16 cellular contexts compared by ENCODE assay signal in genomic region chr21:17783003-17783402, GRCh38. TPM values are rescaled to one million over a fixed set of nuclear protein-coding genes. Genes with fewer than 3 reads are reported as not detected.
DNase-seq lines count a peak whose midpoint lies in the region; ATAC-seq and TF ChIP-seq lines count a peak whose summit lies in the region.
"Had no signal": no experiment of that assay in that cellular context is flagged by ENCODE, and none has a peak within 500 bp of the region (broad histone marks: within the 10 kb centered on the region; RNA-seq: fewer than 3 reads in every experiment).

No MANE protein-coding gene starts in this region.

- H3K9me2 ChIP-seq in Loucy (replicated peaks; ENCODE audit: low read depth, low read length): no peaks in the 10 kb centered on the region

- H3K36me3 Mint-ChIP-seq in activated T-cell treated with anti-CD3 and anti-CD28 coated beads, Interleukin-2, amount 50 U/mL, for 72 hours (ENCODE audit: insufficient read depth in 2 of 2): peaks cover 8 to 18% of the 10 kb centered on the region in 2 donors
- H3K36me3 Mint-ChIP-seq in activated naive CD8-positive, alpha-beta T cell treated with anti-CD3 and anti-CD28 coated beads for 36 hours: peaks cover 58% of the 10 kb centered on the region
- H3K36me3 Mint-ChIP-seq in stimulated activated memory B cell treated with anti-CD40 and anti-IgM and Interleukin-4, amounts not matched to agents 10 μg/mL and 1 μg/mL and 100 μg/mL, for 72 hours: peaks cover 30% of the 10 kb centered on the region
- peaks cover 34% of the 10 kb centered on the region for H3K36me3 Mint-ChIP-seq in mesothelial cell of epicardium

- no peaks in the 10 kb centered on the region; the same call in 1 of the 2 replicates for H3K9me3 ChIP-seq in Loucy (ENCODE audit: insufficient read depth, low read depth, low read length)
- H3K9me3 ChIP-seq: Caco-2, gastroesophageal sphincter, left lung, uterus had no signal

- H3K9ac ChIP-seq in Loucy (ENCODE audit: low read depth, low read length, poor library complexity, severe bottlenecking): peak overlapping the region; percentile 74

- H3K4me2 ChIP-seq in Loucy (ENCODE audit: low read depth, low read length, poor library complexity, severe bottlenecking): peak overlapping the region; percentile 82

- no peak for TF ChIP-seq POLR2A in lower leg skin (IDR thresholded peaks at IDR 0.05)

- no peak for ATAC-seq in activated T-cell treated with anti-CD3 and anti-CD28 coated beads, Interleukin-2, amount 50 U/mL, for 72 hours (replicated peaks in 1 of 2)
- no peak for ATAC-seq in stimulated activated memory B cell treated with anti-CD40 and anti-IgM and Interleukin-4, amounts not matched to agents 10 μg/mL and 1 μg/mL and 100 μg/mL, for 72 hours
- ATAC-seq: gastroesophageal sphincter had no signal

- intact Hi-C loops in lower leg skin (cut with DNase I; ENCODE audit: low total_unique reads): no loop called here

- H3K27me3 Mint-ChIP-seq in activated T-cell treated with anti-CD3 and anti-CD28 coated beads, Interleukin-2, amount 50 U/mL, for 72 hours (ENCODE audit: low read depth): no peaks in the 10 kb centered on the region
- no peaks in the 10 kb centered on the region for H3K27me3 Mint-ChIP-seq in activated naive CD8-positive, alpha-beta T cell treated with anti-CD3 and anti-CD28 coated beads for 36 hours
- no peaks in the 10 kb centered on the region for H3K27me3 Mint-ChIP-seq in stimulated activated memory B cell treated with anti-CD40 and anti-IgM and Interleukin-4, amounts not matched to agents 10 μg/mL and 1 μg/mL and 100 μg/mL, for 72 hours
- H3K27me3 Mint-ChIP-seq in mesothelial cell of epicardium (ENCODE audit: low read depth): peaks cover 17% of the 10 kb centered on the region
- H3K27me3 Mint-ChIP-seq: stimulated activated naive CD8-positive, alpha-beta T cell treated with anti-CD3 and anti-CD28 coated beads, Interleukin-15, amount 100 ng/mL, for 72 hours had no signal

- DNase-seq in activated T-cell treated with anti-CD3 and anti-CD28 coated beads, Interleukin-2, amount 50 U/mL, for 72 hours: no peak
- DNase-seq in activated T-cell treated with anti-CD3 and anti-CD28 coated beads for 4 hours: no peak
- DNase-seq in activated naive CD8-positive, alpha-beta T cell treated with anti-CD3 and anti-CD28 coated beads for 36 hours: no peak
- DNase-seq in mesothelial cell of epicardium (ENCODE audit: low spot score in 2 of 2, unreplicated experiment in 2 of 2): no peak
- DNase-seq in lower leg skin (ENCODE audit: low spot score in 2 of 2): no peak
- no peak for DNase-seq in dermis blood vessel endothelial cell
- DNase-seq: Caco-2; H9; left lung; NCI-H1436; posterior cingulate gyrus; stimulated activated naive CD8-positive, alpha-beta T cell treated with anti-CD3 and anti-CD28 coated beads, Interleukin-15, amount 100 ng/mL, for 72 hours; uterus had no signal

- H3K4me3 Mint-ChIP-seq in activated T-cell treated with anti-CD3 and anti-CD28 coated beads, Interleukin-2, amount 50 U/mL, for 72 hours: peak overlapping the region; percentile 68 to 81
- H3K4me3 Mint-ChIP-seq in activated naive CD8-positive, alpha-beta T cell treated with anti-CD3 and anti-CD28 coated beads for 36 hours: peak overlapping the region; percentile 44
- no peak overlapping the region for H3K4me3 Mint-ChIP-seq in stimulated activated memory B cell treated with anti-CD40 and anti-IgM and Interleukin-4, amounts not matched to agents 10 μg/mL and 1 μg/mL and 100 μg/mL, for 72 hours
- no peak overlapping the region for H3K4me3 Mint-ChIP-seq in mesothelial cell of epicardium
- H3K4me3 Mint-ChIP-seq: H9 had no signal

- TF ChIP-seq CTCF in Loucy (conservative IDR thresholded peaks at IDR 0.05; ENCODE audit: low read length): no peak
- no peak for TF ChIP-seq CTCF in mesothelial cell of epicardium (IDR thresholded peaks at IDR 0.05; ENCODE audit: unreplicated experiment)
- no peak for TF ChIP-seq CTCF in lower leg skin (IDR thresholded peaks at IDR 0.05)

- no peaks in the 10 kb centered on the region for H4K20me1 ChIP-seq in Loucy (ENCODE audit: insufficient read depth, low read length, poor library complexity, severe bottlenecking)

- H3K27ac Mint-ChIP-seq in activated T-cell treated with anti-CD3 and anti-CD28 coated beads, Interleukin-2, amount 50 U/mL, for 72 hours: no peak overlapping the region
- H3K27ac Mint-ChIP-seq in activated naive CD8-positive, alpha-beta T cell treated with anti-CD3 and anti-CD28 coated beads for 36 hours: peak overlapping the region; percentile 93
- H3K27ac Mint-ChIP-seq in stimulated activated memory B cell treated with anti-CD40 and anti-IgM and Interleukin-4, amounts not matched to agents 10 μg/mL and 1 μg/mL and 100 μg/mL, for 72 hours: peak overlapping the region; percentile 82
- H3K27ac Mint-ChIP-seq in mesothelial cell of epicardium: no peak overlapping the region

- no peaks in the 10 kb centered on the region for H3K9me3 Mint-ChIP-seq in activated T-cell treated with anti-CD3 and anti-CD28 coated beads, Interleukin-2, amount 50 U/mL, for 72 hours
- peaks cover 9% of the 10 kb centered on the region for H3K9me3 Mint-ChIP-seq in activated naive CD8-positive, alpha-beta T cell treated with anti-CD3 and anti-CD28 coated beads for 36 hours
- peaks cover 2% of the 10 kb centered on the region for H3K9me3 Mint-ChIP-seq in stimulated activated memory B cell treated with anti-CD40 and anti-IgM and Interleukin-4, amounts not matched to agents 10 μg/mL and 1 μg/mL and 100 μg/mL, for 72 hours
- H3K9me3 Mint-ChIP-seq in mesothelial cell of epicardium: peaks cover 15% of the 10 kb centered on the region
- H3K9me3 Mint-ChIP-seq: H9; stimulated activated naive CD8-positive, alpha-beta T cell treated with anti-CD3 and anti-CD28 coated beads, Interleukin-15, amount 100 ng/mL, for 72 hours had no signal

- H3K27me3 ChIP-seq in Loucy (ENCODE audit: insufficient read depth, low read length, poor library complexity, severe bottlenecking): no peaks in the 10 kb centered on the region
- H3K27me3 ChIP-seq: gastroesophageal sphincter, left lung, uterus had no signal

- peak overlapping the region; percentile 65 for H3K4me3 ChIP-seq in Loucy (ENCODE audit: low read length, poor library complexity, severe bottlenecking)
- no peak overlapping the region for H3K4me3 ChIP-seq in lower leg skin (ENCODE audit: low read depth, poor library complexity, severe bottlenecking)
- H3K4me3 ChIP-seq: gastroesophageal sphincter, left lung, uterus had no signal

- H3K4me1 Mint-ChIP-seq in activated T-cell treated with anti-CD3 and anti-CD28 coated beads, Interleukin-2, amount 50 U/mL, for 72 hours (ENCODE audit: low read depth): peaks cover 87% of the 10 kb centered on the region
- H3K4me1 Mint-ChIP-seq in activated naive CD8-positive, alpha-beta T cell treated with anti-CD3 and anti-CD28 coated beads for 36 hours: peaks cover 87% of the 10 kb centered on the region
- H3K4me1 Mint-ChIP-seq in stimulated activated memory B cell treated with anti-CD40 and anti-IgM and Interleukin-4, amounts not matched to agents 10 μg/mL and 1 μg/mL and 100 μg/mL, for 72 hours: peaks cover 57% of the 10 kb centered on the region
- H3K4me1 Mint-ChIP-seq in mesothelial cell of epicardium: peaks cover 2% of the 10 kb centered on the region

- H3F3A ChIP-seq in Loucy (ENCODE audit: low read depth): peaks cover 27% of the 10 kb centered on the region

- peaks cover 88% of the 10 kb centered on the region for H3K4me1 ChIP-seq in Loucy (ENCODE audit: insufficient read depth, low read length, poor library complexity, severe bottlenecking)
- H3K4me1 ChIP-seq: gastroesophageal sphincter, uterus had no signal

- H3K79me2 ChIP-seq in Loucy (ENCODE audit: insufficient read depth, low read length): peaks cover 6% of the 10 kb centered on the region; the same call in 1 of the 2 replicates

- 89 to 95% methylated on average over 3 of the region's 3 CpGs for WGBS in lower leg skin, 2 donors

- H3K36me3 ChIP-seq in Loucy (ENCODE audit: insufficient read depth, low read length): peaks cover 22% of the 10 kb centered on the region
- H3K36me3 ChIP-seq: uterus had no signal

- H2AFZ ChIP-seq in Loucy (ENCODE audit: low read length): no peak overlapping the region

RNA-seq across cellular contexts. Expression of gene C21orf91, which starts 36.2 kb away (rescaled TPM):
- 10 to 100 TPM; 22.7 to 24.2 TPM for total RNA-seq in activated T-cell treated with anti-CD3 and anti-CD28 coated beads, Interleukin-2, amount 50 U/mL, for 72 hours
- total RNA-seq in activated naive CD8-positive, alpha-beta T cell treated with anti-CD3 and anti-CD28 coated beads for 36 hours: 10 to 100 TPM; 35.0 to 36.5 TPM
- total RNA-seq in mesothelial cell of epicardium (26.7 to 28.3 TPM (median 26.7 TPM) in 3 replicates), lower leg skin (10 to 100 TPM; 14.1 to 24.5 (median 17.2) TPM), dermis blood vessel endothelial cell (6.7 and 9.2 TPM in 2 replicates)

Comparison
In these comparisons a context has a peak if more than half of its experiments do, and no peak if none do; other contexts are left out.
1. H3K27ac Mint-ChIP-seq: peak in activated naive CD8-positive, alpha-beta T cell treated with anti-CD3 and anti-CD28 coated beads for 36 hours (single experiment) and stimulated activated memory B cell treated with anti-CD40 and anti-IgM and Interleukin-4, amounts not matched to agents 10 μg/mL and 1 μg/mL and 100 μg/mL, for 72 hours (single experiment); none in activated T-cell treated with anti-CD3 and anti-CD28 coated beads, Interleukin-2, amount 50 U/mL, for 72 hours (single experiment) and mesothelial cell of epicardium (single experiment).
2. H3K4me3 Mint-ChIP-seq: peak in activated T-cell treated with anti-CD3 and anti-CD28 coated beads, Interleukin-2, amount 50 U/mL, for 72 hours (2 of 2) and activated naive CD8-positive, alpha-beta T cell treated with anti-CD3 and anti-CD28 coated beads for 36 hours (single experiment); none in stimulated activated memory B cell treated with anti-CD40 and anti-IgM and Interleukin-4, amounts not matched to agents 10 μg/mL and 1 μg/mL and 100 μg/mL, for 72 hours (single experiment) and mesothelial cell of epicardium (single experiment).